ENCODE assay signal across 1 cellular context in genomic region chr12:106954462-106955376, GRCh38.
TF ChIP-seq lines count a peak whose summit lies in the region.

No MANE protein-coding gene starts in this region.

TF ChIP-seq in K562, 482 proteins besides CTCF, POLR2A, EP300 and RAD21 (continued from another document):
- TF ChIP-seq XRCC5 (IDR thresholded peaks at IDR 0.05; ENCODE audit: low read depth, low read length) (0 out of 2 replicates have a peak, but pooled peaks have one; percentile 18), TOE1 (IDR thresholded peaks at IDR 0.05; ENCODE audit: borderline replicate concordance) (no peak), TOE1 (CRISPR knock-in tag; IDR thresholded peaks at IDR 0.05; ENCODE audit: borderline replicate concordance, low read depth) (0 out of 2 replicates have a peak, but pooled peaks have one; percentile 34), TRIM25 (IDR thresholded peaks at IDR 0.05; ENCODE audit: borderline replicate concordance) (0 out of 2 replicates have a peak, but pooled peaks have one; percentile 41), HEY1 (CRISPR knock-in tag; IDR thresholded peaks at IDR 0.05; ENCODE audit: borderline replicate concordance) (no peak), SPI1 (IDR thresholded peaks at IDR 0.05; ENCODE audit: borderline replicate concordance, low read depth, low read length) (no peak), ZNF41 (CRISPR knock-in tag; conservative IDR thresholded peaks at IDR 0.05) (no peak), CEBPZ (IDR thresholded peaks at IDR 0.05; ENCODE audit: borderline replicate concordance, low read depth, low read length) (no peak), CREM (IDR thresholded peaks at IDR 0.05; ENCODE audit: low read depth) (no peak), TSC22D4 (tag; IDR thresholded peaks at IDR 0.05) (no peak), ZNF507 (tag; conservative IDR thresholded peaks at IDR 0.05) (no peak), KDM4B (IDR thresholded peaks at IDR 0.05; ENCODE audit: borderline replicate concordance in 2 of 2, low read depth in 1 of 2) (0 out of 4 replicates have a peak, but pooled peaks of 1 of the 2 experiments have one; percentile 38), TAL1 (IDR thresholded peaks at IDR 0.05) (no peak), CC2D1A (IDR thresholded peaks at IDR 0.05) (0 out of 2 replicates have a peak, but pooled peaks have one; percentile 32), MLLT1 (IDR thresholded peaks at IDR 0.05) (0 out of 4 replicates have a peak, but pooled peaks of 1 of the 2 experiments have one; percentile 17), RFX1 (IDR thresholded peaks at IDR 0.05) (peak; percentile 14; the same call in 1 of the 2 replicates), TBP (optimal IDR thresholded peaks at IDR 0.05; ENCODE audit: low read depth, low read length) (no peak), HNRNPUL1 (IDR thresholded peaks at IDR 0.05; ENCODE audit: low read length) (no peak), NR4A1 (CRISPR knock-in tag; IDR thresholded peaks at IDR 0.05) (no peak), NR4A1 (tag; IDR thresholded peaks at IDR 0.05) (no peak), FOXK1 (CRISPR knock-in tag; IDR thresholded peaks at IDR 0.05; ENCODE audit: borderline replicate concordance) (peak; percentile 19; the same call in 1 of the 2 replicates), NCOA2 (IDR thresholded peaks at IDR 0.05; ENCODE audit: partially characterized antibody in 2 of 2) (no peak), SREBF1 (IDR thresholded peaks at IDR 0.05; ENCODE audit: borderline replicate concordance, low read depth, low read length) (no peak), SAP30 (IDR thresholded peaks at IDR 0.05; ENCODE audit: borderline replicate concordance, insufficient read depth, low read depth, low read length, poor library complexity, severe bottlenecking) (peak; percentile 45), BDP1 (IDR thresholded peaks at IDR 0.05; ENCODE audit: insufficient read depth, insufficient read length) (no peak), CEBPB (tag; IDR thresholded peaks at IDR 0.05) (peak; percentile 34), ATF1 (CRISPR knock-in tag; IDR thresholded peaks at IDR 0.05) (no peak), ATF1 (tag; IDR thresholded peaks at IDR 0.05) (no peak), USF1 (CRISPR knock-in tag; IDR thresholded peaks at IDR 0.05) (peak; percentile 75), ZNF232 (CRISPR knock-in tag; IDR thresholded peaks at IDR 0.05) (0 out of 2 replicates have a peak, but pooled peaks have one; percentile 47), SNAPC5 (CRISPR knock-in tag; IDR thresholded peaks at IDR 0.05) (no peak), U2AF1 (optimal IDR thresholded peaks at IDR 0.05; ENCODE audit: low read depth, low read length) (no peak), ZNF23 (CRISPR knock-in tag; IDR thresholded peaks at IDR 0.05) (no peak), CHD4 (IDR thresholded peaks at IDR 0.05; ENCODE audit: insufficient read depth, insufficient replicate concordance, low read depth, low read length, poor library complexity, severe bottlenecking) (no peak), ZNF354B (CRISPR knock-in tag; IDR thresholded peaks at IDR 0.05) (no peak), CCNT2 (IDR thresholded peaks at IDR 0.05; ENCODE audit: borderline replicate concordance, extremely low read depth, insufficient read length, low read depth, low read length) (peak; percentile 51), ZNF316 (IDR thresholded peaks at IDR 0.05) (peak; percentile 90), MCM2 (IDR thresholded peaks at IDR 0.05; ENCODE audit: low read depth) (no peak), SRSF1 (IDR thresholded peaks at IDR 0.05; ENCODE audit: low read depth, low read length) (no peak), EZH2 (IDR thresholded peaks at IDR 0.05; ENCODE audit: borderline replicate concordance, low read depth, low read length) (no peak), SMAD4 (CRISPR knock-in tag; conservative IDR thresholded peaks at IDR 0.05) (0 out of 2 replicates have a peak, but pooled peaks have one; percentile 45), ZSCAN29 (IDR thresholded peaks at IDR 0.05) (no peak), NFE2 (IDR thresholded peaks at IDR 0.05; ENCODE audit: low read depth) (no peak), CEBPG (CRISPR knock-in tag; IDR thresholded peaks at IDR 0.05) (no peak), CEBPG (tag; conservative IDR thresholded peaks at IDR 0.05 in 1 of 2, IDR thresholded peaks at IDR 0.05 in 1 of 2) (peak in 1 of 2 experiments; percentile 38; a peak in 1 of 4 replicates), ZNF263 (CRISPR knock-in tag; IDR thresholded peaks at IDR 0.05; ENCODE audit: borderline replicate concordance) (no peak), KLF16 (IDR thresholded peaks at IDR 0.05) (no peak), HLTF (IDR thresholded peaks at IDR 0.05) (peak; percentile 32; the same call in 1 of the 2 replicates), RBBP5 (IDR thresholded peaks at IDR 0.05; ENCODE audit: borderline replicate concordance, insufficient read depth, low read length, poor library complexity, severe bottlenecking) (peak; percentile 19)
- TF ChIP-seq, protein P1, sequence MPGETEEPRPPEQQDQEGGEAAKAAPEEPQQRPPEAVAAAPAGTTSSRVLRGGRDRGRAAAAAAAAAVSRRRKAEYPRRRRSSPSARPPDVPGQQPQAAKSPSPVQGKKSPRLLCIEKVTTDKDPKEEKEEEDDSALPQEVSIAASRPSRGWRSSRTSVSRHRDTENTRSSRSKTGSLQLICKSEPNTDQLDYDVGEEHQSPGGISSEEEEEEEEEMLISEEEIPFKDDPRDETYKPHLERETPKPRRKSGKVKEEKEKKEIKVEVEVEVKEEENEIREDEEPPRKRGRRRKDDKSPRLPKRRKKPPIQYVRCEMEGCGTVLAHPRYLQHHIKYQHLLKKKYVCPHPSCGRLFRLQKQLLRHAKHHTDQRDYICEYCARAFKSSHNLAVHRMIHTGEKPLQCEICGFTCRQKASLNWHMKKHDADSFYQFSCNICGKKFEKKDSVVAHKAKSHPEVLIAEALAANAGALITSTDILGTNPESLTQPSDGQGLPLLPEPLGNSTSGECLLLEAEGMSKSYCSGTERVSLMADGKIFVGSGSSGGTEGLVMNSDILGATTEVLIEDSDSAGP (CRISPR knock-in tag; IDR thresholded peaks at IDR 0.05) = no peak
- TF ChIP-seq, protein P2, sequence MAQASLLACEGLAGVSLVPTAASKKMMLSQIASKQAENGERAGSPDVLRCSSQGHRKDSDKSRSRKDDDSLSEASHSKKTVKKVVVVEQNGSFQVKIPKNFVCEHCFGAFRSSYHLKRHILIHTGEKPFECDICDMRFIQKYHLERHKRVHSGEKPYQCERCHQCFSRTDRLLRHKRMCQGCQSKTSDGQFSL (CRISPR knock-in tag; IDR thresholded peaks at IDR 0.05) = no peak
- TF ChIP-seq, protein P2 (tag; IDR thresholded peaks at IDR 0.05) = peak in 1 of 2 experiments; percentile 35; a peak in 1 of 4 replicates
TF ChIP-seq in K562: peak in this region for 76.
